1 cellular context compared by ENCODE assay signal in genomic region chr15:63509056-63509696, GRCh38.
TF ChIP-seq lines count a peak whose summit lies in the region.

No MANE protein-coding gene starts in this region.

TF ChIP-seq in HepG2, 621 proteins besides CTCF, POLR2A, EP300 and RAD21 (continued from another document):
- no peak for TF ChIP-seq MLX (CRISPR knock-in tag; IDR thresholded peaks at IDR 0.05)
- no peak for TF ChIP-seq ATM (IDR thresholded peaks at IDR 0.05; ENCODE audit: borderline replicate concordance)
- TF ChIP-seq SATB2 (CRISPR knock-in tag; IDR thresholded peaks at IDR 0.05): peak; percentile 94
- TF ChIP-seq MAFF (IDR thresholded peaks at IDR 0.05; ENCODE audit: low read depth, low read length): no peak
TF ChIP-seq in HepG2: peak in this region for 1.
